In the genomic region with DNA sequence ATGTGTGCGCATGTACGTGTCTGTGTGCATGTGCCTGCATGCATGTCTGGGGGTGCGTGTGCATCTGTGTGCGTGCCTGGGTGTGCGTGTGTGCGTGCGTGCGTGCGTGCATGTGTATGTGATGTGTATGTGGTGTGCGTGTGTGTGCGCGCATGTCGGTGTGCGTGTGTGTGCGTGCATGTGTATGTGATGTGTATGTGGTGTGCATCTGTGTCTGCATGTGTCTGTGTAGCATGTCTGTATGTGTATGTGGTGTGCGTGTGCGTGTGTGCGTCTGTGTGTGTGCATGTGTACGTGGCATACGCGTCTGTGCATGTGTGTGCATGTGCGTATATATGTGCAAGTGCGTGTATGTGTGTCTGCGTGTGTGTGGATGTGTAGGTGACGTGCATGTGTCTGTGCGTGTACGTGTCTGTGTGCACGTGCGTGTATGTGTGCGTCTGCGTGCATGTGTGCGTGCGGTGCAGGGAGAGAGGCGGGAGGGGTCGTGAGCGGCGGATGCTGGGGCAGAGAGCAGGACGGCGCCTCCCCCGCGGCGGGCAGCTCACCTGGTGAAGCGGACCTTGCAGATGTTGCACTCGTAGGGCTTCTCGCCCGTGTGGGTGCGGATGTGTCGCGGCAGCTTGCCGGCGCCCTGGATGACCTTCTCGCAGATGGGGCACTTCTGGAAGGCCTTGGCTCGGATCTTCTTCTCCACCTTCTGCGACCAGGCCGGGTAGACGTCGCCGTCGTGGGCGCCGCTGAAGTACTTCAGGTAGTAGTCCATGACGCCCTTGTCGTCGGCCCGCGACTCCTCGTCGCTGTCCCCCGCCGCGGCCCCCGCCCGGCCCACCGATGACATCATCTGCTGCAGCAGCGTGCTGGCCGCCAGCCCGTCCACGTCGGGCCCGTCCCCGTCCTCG, we compare ENCODE assay signal across 1 cellular context.
TF ChIP-seq lines count a peak whose summit lies in the region.

No MANE protein-coding gene starts in this region.

TF ChIP-seq in GM23338, 12 proteins besides CTCF, POLR2A, EP300 and RAD21 (continued from another document):
- TF ChIP-seq, protein P1, sequence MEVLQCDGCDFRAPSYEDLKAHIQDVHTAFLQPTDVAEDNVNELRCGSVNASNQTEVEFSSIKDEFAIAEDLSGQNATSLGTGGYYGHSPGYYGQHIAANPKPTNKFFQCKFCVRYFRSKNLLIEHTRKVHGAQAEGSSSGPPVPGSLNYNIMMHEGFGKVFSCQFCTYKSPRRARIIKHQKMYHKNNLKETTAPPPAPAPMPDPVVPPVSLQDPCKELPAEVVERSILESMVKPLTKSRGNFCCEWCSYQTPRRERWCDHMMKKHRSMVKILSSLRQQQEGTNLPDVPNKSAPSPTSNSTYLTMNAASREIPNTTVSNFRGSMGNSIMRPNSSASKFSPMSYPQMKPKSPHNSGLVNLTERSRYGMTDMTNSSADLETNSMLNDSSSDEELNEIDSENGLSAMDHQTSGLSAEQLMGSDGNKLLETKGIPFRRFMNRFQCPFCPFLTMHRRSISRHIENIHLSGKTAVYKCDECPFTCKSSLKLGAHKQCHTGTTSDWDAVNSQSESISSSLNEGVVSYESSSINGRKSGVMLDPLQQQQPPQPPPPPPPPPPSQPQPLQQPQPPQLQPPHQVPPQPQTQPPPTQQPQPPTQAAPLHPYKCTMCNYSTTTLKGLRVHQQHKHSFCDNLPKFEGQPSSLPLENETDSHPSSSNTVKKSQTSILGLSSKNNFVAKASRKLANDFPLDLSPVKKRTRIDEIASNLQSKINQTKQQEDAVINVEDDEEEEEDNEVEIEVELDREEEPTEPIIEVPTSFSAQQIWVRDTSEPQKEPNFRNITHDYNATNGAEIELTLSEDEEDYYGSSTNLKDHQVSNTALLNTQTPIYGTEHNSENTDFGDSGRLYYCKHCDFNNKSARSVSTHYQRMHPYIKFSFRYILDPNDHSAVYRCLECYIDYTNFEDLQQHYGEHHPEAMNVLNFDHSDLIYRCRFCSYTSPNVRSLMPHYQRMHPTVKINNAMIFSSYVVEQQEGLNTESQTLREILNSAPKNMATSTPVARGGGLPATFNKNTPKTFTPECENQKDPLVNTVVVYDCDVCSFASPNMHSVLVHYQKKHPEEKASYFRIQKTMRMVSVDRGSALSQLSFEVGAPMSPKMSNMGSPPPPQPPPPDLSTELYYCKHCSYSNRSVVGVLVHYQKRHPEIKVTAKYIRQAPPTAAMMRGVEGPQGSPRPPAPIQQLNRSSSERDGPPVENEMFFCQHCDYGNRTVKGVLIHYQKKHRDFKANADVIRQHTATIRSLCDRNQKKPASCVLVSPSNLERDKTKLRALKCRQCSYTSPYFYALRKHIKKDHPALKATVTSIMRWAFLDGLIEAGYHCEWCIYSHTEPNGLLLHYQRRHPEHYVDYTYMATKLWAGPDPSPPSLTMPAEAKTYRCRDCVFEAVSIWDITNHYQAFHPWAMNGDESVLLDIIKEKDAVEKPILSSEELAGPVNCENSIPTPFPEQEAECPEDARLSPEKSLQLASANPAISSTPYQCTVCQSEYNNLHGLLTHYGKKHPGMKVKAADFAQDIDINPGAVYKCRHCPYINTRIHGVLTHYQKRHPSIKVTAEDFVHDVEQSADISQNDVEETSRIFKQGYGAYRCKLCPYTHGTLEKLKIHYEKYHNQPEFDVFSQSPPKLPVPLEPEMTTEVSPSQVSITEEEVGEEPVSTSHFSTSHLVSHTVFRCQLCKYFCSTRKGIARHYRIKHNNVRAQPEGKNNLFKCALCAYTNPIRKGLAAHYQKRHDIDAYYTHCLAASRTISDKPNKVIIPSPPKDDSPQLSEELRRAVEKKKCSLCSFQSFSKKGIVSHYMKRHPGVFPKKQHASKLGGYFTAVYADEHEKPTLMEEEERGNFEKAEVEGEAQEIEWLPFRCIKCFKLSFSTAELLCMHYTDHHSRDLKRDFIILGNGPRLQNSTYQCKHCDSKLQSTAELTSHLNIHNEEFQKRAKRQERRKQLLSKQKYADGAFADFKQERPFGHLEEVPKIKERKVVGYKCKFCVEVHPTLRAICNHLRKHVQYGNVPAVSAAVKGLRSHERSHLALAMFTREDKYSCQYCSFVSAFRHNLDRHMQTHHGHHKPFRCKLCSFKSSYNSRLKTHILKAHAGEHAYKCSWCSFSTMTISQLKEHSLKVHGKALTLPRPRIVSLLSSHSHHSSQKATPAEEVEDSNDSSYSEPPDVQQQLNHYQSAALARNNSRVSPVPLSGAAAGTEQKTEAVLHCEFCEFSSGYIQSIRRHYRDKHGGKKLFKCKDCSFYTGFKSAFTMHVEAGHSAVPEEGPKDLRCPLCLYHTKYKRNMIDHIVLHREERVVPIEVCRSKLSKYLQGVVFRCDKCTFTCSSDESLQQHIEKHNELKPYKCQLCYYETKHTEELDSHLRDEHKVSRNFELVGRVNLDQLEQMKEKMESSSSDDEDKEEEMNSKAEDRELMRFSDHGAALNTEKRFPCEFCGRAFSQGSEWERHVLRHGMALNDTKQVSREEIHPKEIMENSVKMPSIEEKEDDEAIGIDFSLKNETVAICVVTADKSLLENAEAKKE (CRISPR knock-in tag; IDR thresholded peaks at IDR 0.05) = no peak
- TF ChIP-seq, protein P2, sequence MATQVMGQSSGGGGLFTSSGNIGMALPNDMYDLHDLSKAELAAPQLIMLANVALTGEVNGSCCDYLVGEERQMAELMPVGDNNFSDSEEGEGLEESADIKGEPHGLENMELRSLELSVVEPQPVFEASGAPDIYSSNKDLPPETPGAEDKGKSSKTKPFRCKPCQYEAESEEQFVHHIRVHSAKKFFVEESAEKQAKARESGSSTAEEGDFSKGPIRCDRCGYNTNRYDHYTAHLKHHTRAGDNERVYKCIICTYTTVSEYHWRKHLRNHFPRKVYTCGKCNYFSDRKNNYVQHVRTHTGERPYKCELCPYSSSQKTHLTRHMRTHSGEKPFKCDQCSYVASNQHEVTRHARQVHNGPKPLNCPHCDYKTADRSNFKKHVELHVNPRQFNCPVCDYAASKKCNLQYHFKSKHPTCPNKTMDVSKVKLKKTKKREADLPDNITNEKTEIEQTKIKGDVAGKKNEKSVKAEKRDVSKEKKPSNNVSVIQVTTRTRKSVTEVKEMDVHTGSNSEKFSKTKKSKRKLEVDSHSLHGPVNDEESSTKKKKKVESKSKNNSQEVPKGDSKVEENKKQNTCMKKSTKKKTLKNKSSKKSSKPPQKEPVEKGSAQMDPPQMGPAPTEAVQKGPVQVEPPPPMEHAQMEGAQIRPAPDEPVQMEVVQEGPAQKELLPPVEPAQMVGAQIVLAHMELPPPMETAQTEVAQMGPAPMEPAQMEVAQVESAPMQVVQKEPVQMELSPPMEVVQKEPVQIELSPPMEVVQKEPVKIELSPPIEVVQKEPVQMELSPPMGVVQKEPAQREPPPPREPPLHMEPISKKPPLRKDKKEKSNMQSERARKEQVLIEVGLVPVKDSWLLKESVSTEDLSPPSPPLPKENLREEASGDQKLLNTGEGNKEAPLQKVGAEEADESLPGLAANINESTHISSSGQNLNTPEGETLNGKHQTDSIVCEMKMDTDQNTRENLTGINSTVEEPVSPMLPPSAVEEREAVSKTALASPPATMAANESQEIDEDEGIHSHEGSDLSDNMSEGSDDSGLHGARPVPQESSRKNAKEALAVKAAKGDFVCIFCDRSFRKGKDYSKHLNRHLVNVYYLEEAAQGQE (IDR thresholded peaks at IDR 0.05; ENCODE audit: unreplicated experiment) = no peak
- TF ChIP-seq, protein P3, sequence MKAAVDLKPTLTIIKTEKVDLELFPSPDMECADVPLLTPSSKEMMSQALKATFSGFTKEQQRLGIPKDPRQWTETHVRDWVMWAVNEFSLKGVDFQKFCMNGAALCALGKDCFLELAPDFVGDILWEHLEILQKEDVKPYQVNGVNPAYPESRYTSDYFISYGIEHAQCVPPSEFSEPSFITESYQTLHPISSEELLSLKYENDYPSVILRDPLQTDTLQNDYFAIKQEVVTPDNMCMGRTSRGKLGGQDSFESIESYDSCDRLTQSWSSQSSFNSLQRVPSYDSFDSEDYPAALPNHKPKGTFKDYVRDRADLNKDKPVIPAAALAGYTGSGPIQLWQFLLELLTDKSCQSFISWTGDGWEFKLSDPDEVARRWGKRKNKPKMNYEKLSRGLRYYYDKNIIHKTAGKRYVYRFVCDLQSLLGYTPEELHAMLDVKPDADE (IDR thresholded peaks at IDR 0.05) = no peak
